9 cellular contexts compared by ENCODE assay signal in the genomic region with DNA sequence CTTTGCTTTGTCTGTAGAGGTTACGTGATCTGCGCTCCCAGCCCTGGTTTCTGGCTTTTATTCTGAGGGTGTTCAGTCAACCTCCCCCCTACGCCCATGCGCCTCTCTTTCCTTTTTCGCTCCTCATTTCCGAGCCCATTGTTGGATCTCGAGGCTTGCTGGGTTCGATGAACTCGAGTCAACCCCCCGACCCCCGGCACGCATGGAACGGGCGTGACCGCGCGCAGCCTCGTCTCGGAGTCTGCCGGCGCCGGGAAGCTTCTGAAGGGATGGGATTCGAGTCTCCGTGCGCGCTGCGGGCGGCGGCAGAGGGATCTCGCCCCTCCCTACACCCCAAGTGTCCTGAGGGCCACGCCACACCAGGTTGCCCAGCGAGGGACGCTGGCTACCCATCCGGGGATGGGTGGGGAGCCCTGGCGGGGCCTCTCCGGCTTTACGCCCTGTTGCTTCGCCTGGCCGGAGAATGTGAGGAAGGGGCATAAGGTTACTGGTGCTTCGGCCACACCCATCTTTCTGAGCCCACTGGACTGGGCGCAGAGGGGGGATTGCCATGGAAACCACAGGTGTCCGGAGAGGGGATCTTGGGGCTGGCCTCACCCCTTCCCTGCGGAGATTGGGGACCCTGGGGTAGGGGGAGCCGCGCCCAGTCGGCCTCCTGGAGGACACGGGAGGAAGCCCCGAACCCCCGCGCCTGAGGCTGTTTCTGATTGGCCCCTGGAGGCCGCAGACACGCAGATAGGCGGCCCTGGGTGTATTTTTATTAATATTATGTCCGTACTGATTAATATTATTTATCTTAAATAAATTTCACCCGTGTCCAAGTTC. TPM values are rescaled to one million over a fixed set of nuclear protein-coding genes. Genes with fewer than 3 reads are reported as not detected.
A peak's percentile ranks its signal among the peaks of the same experiment; 100 is the strongest.
DNase-seq lines count a peak whose midpoint lies in the region; ATAC-seq, FAIRE-seq and TF ChIP-seq lines count a peak whose summit lies in the region.
"Had no signal": no experiment of that assay in that cellular context is flagged by ENCODE, and none has a peak within 500 bp of the region (broad histone marks: within the 10 kb centered on the region; RNA-seq: fewer than 3 reads in every experiment).

No MANE protein-coding gene starts in this region.

- H3K4me3 ChIP-seq in HepG2 (replicated peaks in 1 of 3; ENCODE audit: insufficient read depth in 1 of 3, low read depth in 2 of 3, low read length in 3 of 3) = peak overlapping the region; percentile 75 to 87 (median 84); a peak in 4 of 6 replicates
- no peak overlapping the region for H3K4me3 ChIP-seq in right lobe of liver
- peak overlapping the region; percentile 70 to 84 for H3K4me3 ChIP-seq in ascending aorta
- H3K4me3 ChIP-seq in body of pancreas = no peak overlapping the region

- TF ChIP-seq EP300 in HepG2 (IDR thresholded peaks at IDR 0.05; ENCODE audit: low read depth in 2 of 2, low read length in 2 of 2) (no peak), HepG2 (CRISPR knock-in tag; IDR thresholded peaks at IDR 0.05; ENCODE audit: borderline replicate concordance) (no peak)

- peak overlapping the region; percentile 82 to 92 (median 88) for H3K4me3 Mint-ChIP-seq in naive B cell

- TF ChIP-seq RAD21 in HepG2 (CRISPR knock-in tag; IDR thresholded peaks at IDR 0.05) = no peak

- H3K79me2 ChIP-seq in HepG2 (ENCODE audit: insufficient read depth, low read length) = no peaks in the 10 kb centered on the region

- FAIRE-seq in HepG2 (lab: Jason Lieb, UNC) (no peak), RCC 7860 (lab: Jason Lieb, UNC) (no peak)

- ATAC-seq in HepG2 = no peak
- no peak for ATAC-seq in right lobe of liver
- no peak for ATAC-seq in naive B cell (ENCODE audit: low read depth in 2 of 2)
- no peak for ATAC-seq in body of pancreas

- CTCF ChIA-PET in HepG2 (lab: Yijun Ruan, JAX; ENCODE audit: low intra/inter-chr PET ratio, low total read pairs) = no interaction called here

- H3K27ac ChIP-seq in HepG2 (ENCODE audit: extremely low read length, insufficient read depth, low read length) (no peak overlapping the region), right lobe of liver (no peak overlapping the region), ascending aorta (no peak overlapping the region), body of pancreas (no peak overlapping the region)

- BruUV-seq in HepG2 (replicated peaks; lab: Mats Ljungman, UMichigan) = no TSS peak

- peaks cover 6 to 49% of the 10 kb centered on the region in 2 experiments for H3K27me3 ChIP-seq in HepG2 (ENCODE audit: control insufficient read depth in 1 of 2, insufficient read depth in 2 of 2, low read length in 2 of 2)
- peaks cover 0 to 5% of the 10 kb centered on the region in 2 donors for H3K27me3 ChIP-seq in right lobe of liver
- H3K27me3 ChIP-seq in ascending aorta = peaks cover 6% of the 10 kb centered on the region
- H3K27me3 ChIP-seq in body of pancreas = peaks cover 0 to 21% of the 10 kb centered on the region in 2 donors

- H3K4me1 Mint-ChIP-seq in naive B cell = peaks cover 0 to 20% (median 15%) of the 10 kb centered on the region in 3 donors

- no peaks in the 10 kb centered on the region; the same call in 1 of the 2 replicates for H4K20me1 ChIP-seq in HepG2 (ENCODE audit: insufficient read depth, low read length)

- H3K27ac Mint-ChIP-seq in naive B cell = no peak overlapping the region

- intact Hi-C loops in HepG2 (cut with micrococcal nuclease; ENCODE audit: unreplicated experiment) = loop anchor here (10.0 kb wide), 1 partner anchor 49 kb away; no protein-coding TSS in a partner anchor
- intact Hi-C loops in right lobe of liver (cut with DNase I) = no loop called here
- intact Hi-C loops in ascending aorta (cut with DNase I) = loop anchor here (5.0 kb wide), 1 partner anchor 46 kb away; no protein-coding TSS in a partner anchor
- intact Hi-C loops in body of pancreas (cut with DNase I) = no loop called here

- no peak overlapping the region for H2AFZ ChIP-seq in HepG2 (ENCODE audit: low read length)

- in situ Hi-C loops in HepG2 (cut with HindIII; ENCODE audit: extremely low pct_ligation_motif_present, low pct_unique_long_range_greater_than_20kb) = no loop called here

- TF ChIP-seq POLR2A in HepG2 (IDR thresholded peaks at IDR 0.05; ENCODE audit: insufficient read depth in 1 of 2, low read depth in 2 of 2, low read length in 2 of 2) (no peak), right lobe of liver (IDR thresholded peaks at IDR 0.05) (no peak), body of pancreas (IDR thresholded peaks at IDR 0.05) (no peak)

- no peak overlapping the region for H3K9ac ChIP-seq in HepG2 (ENCODE audit: insufficient read depth, low read depth, low read length)

- POLR2A ChIA-PET in HepG2 (lab: Yijun Ruan, JAX) = no interaction called here

- H3K36me3 ChIP-seq in HepG2 (replicated peaks in 1 of 2; ENCODE audit: control insufficient read depth in 1 of 2, insufficient read depth in 2 of 2, low read length in 2 of 2) (no peaks in the 10 kb centered on the region), right lobe of liver (no peaks in the 10 kb centered on the region), ascending aorta (no peaks in the 10 kb centered on the region), body of pancreas (replicated peaks in 1 of 2; ENCODE audit: insufficient read depth in 1 of 2, low read depth in 2 of 2) (no peaks in the 10 kb centered on the region)

- TF ChIP-seq CTCF in HepG2 (CRISPR knock-in tag; IDR thresholded peaks at IDR 0.05) (no peak), right lobe of liver (IDR thresholded peaks at IDR 0.05) (no peak), ascending aorta (IDR thresholded peaks at IDR 0.05) (no peak), body of pancreas (IDR thresholded peaks at IDR 0.05) (no peak)

- H3K9me3 ChIP-seq in HepG2 (ENCODE audit: low read length) (no peaks in the 10 kb centered on the region), right lobe of liver (no peaks in the 10 kb centered on the region), ascending aorta (no peaks in the 10 kb centered on the region), body of pancreas (no peaks in the 10 kb centered on the region)

- DNase-seq in HepG2 (ENCODE audit: low spot score) (no peak), right lobe of liver (no peak), ascending aorta (ENCODE audit: low spot score in 2 of 2) (no peak), naive B cell (no peak), RCC 7860 (ENCODE audit: low spot score) (no peak), body of pancreas (no peak), NCI-H226 (no peak)
- DNase-seq in stimulated activated CD4-positive, alpha-beta T cell treated with anti-CD3 and anti-CD28 coated beads, Interleukin-12 subunit alpha, Interleukin-12 subunit beta, amount 100 ng/mL, for 4 hours = no peak

- H3K4me1 ChIP-seq in HepG2 (ENCODE audit: insufficient read depth, low read length) = peaks cover 38% of the 10 kb centered on the region
- H3K4me1 ChIP-seq in right lobe of liver = peaks cover 0 to 24% (median 0%) of the 10 kb centered on the region in 4 donors
- H3K4me1 ChIP-seq in ascending aorta = peaks cover 6 to 25% of the 10 kb centered on the region in 2 donors
- peaks cover 37% of the 10 kb centered on the region for H3K4me1 ChIP-seq in body of pancreas

- peak overlapping the region; percentile 96 for H3K4me2 ChIP-seq in HepG2 (ENCODE audit: low read depth, low read length)

- no peaks in the 10 kb centered on the region for H3K36me3 Mint-ChIP-seq in naive B cell

- 24% methylated on average over 50 of the region's 55 CpGs for WGBS in HepG2 (ENCODE audit: low lambda C conversion rate)
- WGBS in right lobe of liver (ENCODE audit: insufficient coverage, low coverage, low lambda C conversion rate, missing lambda C conversion rate) = 9% methylated on average over 23 of the region's 55 CpGs
- WGBS in body of pancreas, 2 donors = 3 to 6% methylated on average over 19 to 51 of the region's 55 CpGs

- H3K27me3 Mint-ChIP-seq in naive B cell = peaks cover 30 to 67% (median 36%) of the 10 kb centered on the region in 3 donors

- peaks cover 0 to 2% (median 0%) of the 10 kb centered on the region in 7 donors for H3K9me3 Mint-ChIP-seq in naive B cell

RNA-seq across cellular contexts. Expression of a gene that starts 1.8 kb away (rescaled TPM):
- total RNA-seq in HepG2 (2016; rRNA removed; fragmentation: Illumina TruSeq; extraction: Trizol) (2.1 and 3.6 TPM in 2 replicates), right lobe of liver (1 to 10 TPM in 2 of 6 experiments, under 1 TPM in 4; 0.39 to 4.9 (median 0.59) TPM), ascending aorta (0.32 TPM), body of pancreas (1 to 10 TPM; 1.6 to 2.3 TPM)
- 2.0 and 2.2 TPM in 2 replicates for total RNA-seq in HepG2 (2016; cell fraction: cytosol; rRNA removed; fragmentation: Illumina TruSeq; extraction: Trizol; ENCODE audit: low read depth)
- total RNA-seq in HepG2 (2016; cell fraction: insoluble cytoplasmic fraction; rRNA removed; fragmentation: Illumina TruSeq; extraction: Trizol) = 1.7 and 2.4 TPM in 2 replicates
- 2.1 and 2.3 TPM in 2 replicates for total RNA-seq in HepG2 (2016; cell fraction: membrane; rRNA removed; fragmentation: Illumina TruSeq; extraction: Trizol)
- 1.8 and 2.7 TPM in 2 replicates for total RNA-seq in HepG2 (2016; cell fraction: nucleus; rRNA removed; fragmentation: Illumina TruSeq; extraction: Trizol)
- polyA plus RNA-seq in HepG2 (2011; rRNA removed) (2.8 and 3.3 TPM in 2 replicates), naive B cell (ENCODE audit: low read depth in 6 of 6) (under 1 TPM in 2 of 6 donors, not detected in 4; 0.10 to 0.29 TPM)
- 1.4 and 1.9 TPM in 2 replicates for polyA plus RNA-seq in HepG2 (2011; cell fraction: cytosol; rRNA removed)
- polyA plus RNA-seq in HepG2 (2011; cell fraction: nucleus; rRNA removed) = 3.1 and 3.6 TPM in 2 replicates
- 3.8 and 7.8 TPM in 2 replicates for polyA plus RNA-seq in HepG2 (2012)
- 6.6 and 6.7 TPM in 2 replicates for polyA plus RNA-seq in HepG2 (2016; cell fraction: cytosol; fragmentation: Illumina TruSeq; extraction: Trizol; ENCODE audit: low read depth)
- 4.1 and 6.8 TPM in 2 replicates for polyA plus RNA-seq in HepG2 (2016; cell fraction: insoluble cytoplasmic fraction; fragmentation: Illumina TruSeq; extraction: Trizol; ENCODE audit: low read depth)
- polyA plus RNA-seq in HepG2 (2016; cell fraction: membrane; fragmentation: Illumina TruSeq; extraction: Trizol; ENCODE audit: low read depth) = 4.0 and 5.5 TPM in 2 replicates
- 3.8 and 5.1 TPM in 2 replicates for polyA plus RNA-seq in HepG2 (2016; cell fraction: nucleus; fragmentation: Illumina TruSeq; extraction: Trizol; ENCODE audit: insufficient read depth, low read depth)
- 2.0 and 2.7 TPM in 2 replicates for polyA minus RNA-seq in HepG2 (2011; rRNA and poly(A)+ RNA removed; ENCODE audit: low replicate concordance)
- 0.97 and 2.1 TPM in 2 replicates for polyA minus RNA-seq in HepG2 (2011; cell fraction: cytosol; rRNA and poly(A)+ RNA removed)
- 1.4 and 1.7 TPM in 2 replicates for polyA minus RNA-seq in HepG2 (2011; cell fraction: nucleus; rRNA and poly(A)+ RNA removed)

RNA-seq across cellular contexts. Expression of a gene that starts 51.5 kb away (rescaled TPM):
- not detected in 2 replicates for total RNA-seq in HepG2 (2016; rRNA removed; fragmentation: Illumina TruSeq; extraction: Trizol)
- not detected in 2 replicates for total RNA-seq in HepG2 (2016; cell fraction: cytosol; rRNA removed; fragmentation: Illumina TruSeq; extraction: Trizol; ENCODE audit: low read depth)
- not detected in 2 replicates for total RNA-seq in HepG2 (2016; cell fraction: insoluble cytoplasmic fraction; rRNA removed; fragmentation: Illumina TruSeq; extraction: Trizol)
- total RNA-seq in HepG2 (2016; cell fraction: membrane; rRNA removed; fragmentation: Illumina TruSeq; extraction: Trizol) = not detected in 2 replicates
- total RNA-seq in HepG2 (2016; cell fraction: nucleus; rRNA removed; fragmentation: Illumina TruSeq; extraction: Trizol) = not detected in 2 replicates
- polyA plus RNA-seq in HepG2 (2011; rRNA removed) = not detected in 2 replicates
- not detected in 2 replicates for polyA plus RNA-seq in HepG2 (2011; cell fraction: cytosol; rRNA removed)
- polyA plus RNA-seq in HepG2 (2011; cell fraction: nucleus; rRNA removed) = not detected in 2 replicates
- not detected in 2 replicates for polyA plus RNA-seq in HepG2 (2012)
- not detected in 2 replicates for polyA plus RNA-seq in HepG2 (2016; cell fraction: cytosol; fragmentation: Illumina TruSeq; extraction: Trizol; ENCODE audit: low read depth)
- polyA plus RNA-seq in HepG2 (2016; cell fraction: insoluble cytoplasmic fraction; fragmentation: Illumina TruSeq; extraction: Trizol; ENCODE audit: low read depth) = not detected in 2 replicates
- not detected in 2 replicates for polyA plus RNA-seq in HepG2 (2016; cell fraction: membrane; fragmentation: Illumina TruSeq; extraction: Trizol; ENCODE audit: low read depth)
- polyA plus RNA-seq in HepG2 (2016; cell fraction: nucleus; fragmentation: Illumina TruSeq; extraction: Trizol; ENCODE audit: insufficient read depth, low read depth) = not detected in 2 replicates
- not detected in 2 replicates for polyA minus RNA-seq in HepG2 (2011; rRNA and poly(A)+ RNA removed; ENCODE audit: low replicate concordance)
- not detected in 2 replicates for polyA minus RNA-seq in HepG2 (2011; cell fraction: cytosol; rRNA and poly(A)+ RNA removed)
- polyA minus RNA-seq in HepG2 (2011; cell fraction: nucleus; rRNA and poly(A)+ RNA removed) = not detected in 2 replicates
- not detected for total RNA-seq in right lobe of liver
- not detected for total RNA-seq in ascending aorta
- not detected for polyA plus RNA-seq in naive B cell (ENCODE audit: low read depth in 6 of 6)
- not detected for total RNA-seq in body of pancreas
- total RNA-seq: T-helper 1 cell treated with Interleukin-12 subunit alpha and Interleukin-12 subunit beta and Interleukin-4 antibody, amounts not matched to agents 30 ng/mL and 1 ng/mL, for 36 hours had no signal

Comparison
In these comparisons a context has a peak if more than half of its experiments do, and no peak if none do; other contexts are left out.
1. H3K4me3 ChIP-seq: peak in HepG2 (3 of 3) and ascending aorta (2 of 2); none in right lobe of liver (0 of 3) and body of pancreas (0 of 2).
2. intact Hi-C loops: an anchor here in HepG2 (10.0 kb wide) and ascending aorta (5.0 kb wide); none called in right lobe of liver and body of pancreas.